ENCODE assay signal across 24 cellular contexts in genomic region chr5:68398146-68398812, GRCh38.
"Had no signal": no experiment of that assay in that cellular context is flagged by ENCODE, and none has a peak within 500 bp of the region (broad histone marks: within the 10 kb centered on the region; RNA-seq: fewer than 3 reads in every experiment).

No MANE protein-coding gene starts in this region.

- H3K27me3 Mint-ChIP-seq: activated naive CD8-positive, alpha-beta T cell had no signal

- H3K4me1 ChIP-seq: adrenal gland, SJSA1 had no signal

- H3K9me3 ChIP-seq: adrenal gland, SJSA1 had no signal

- H3K27ac Mint-ChIP-seq: activated naive CD8-positive, alpha-beta T cell; activated T-helper 2 cell treated with anti-CD3 and anti-CD28 coated beads, Interferon-gamma antibody, Interleukin-2, Interleukin-4, amounts not matched to agents 10 μg/mL and 5 μg/mL and 100 μg/mL, durations not matched to agents 14 hours and 24 hours and 36 hours; T-helper 1 cell treated with Interleukin-12 subunit alpha and Interleukin-12 subunit beta and Interleukin-4 antibody, amounts not matched to agents 30 μg/mL and 1 μg/mL, for 36 hours; WTC11 had no signal

- DNase-seq: activated gamma-delta T cell treated with Interleukin-2 at 50 U/mL for 16 hours, adrenal gland, anterior cingulate cortex, cerebellar nuclear complex, Karpas-422, MM.1S, NCI-H1105, NCI-H1436, NCI-H1694 treated with DMSO at 0.1 percent for 48 hours, NCI-H2029 treated with DMSO at 0.1 percent for 48 hours, NCI-H345, NCI-H510A, NCI-H526 treated with DMSO at 0.1 percent for 48 hours, NCI-H82, PC-3, SHP77, SW 1271 had no signal

- H3K4me3 ChIP-seq: adrenal gland, K562, SJSA1 had no signal

- H3K36me3 ChIP-seq: adrenal gland, SJSA1 had no signal

- H3K4me3 Mint-ChIP-seq: activated naive CD8-positive, alpha-beta T cell; T-helper 1 cell treated with Interleukin-12 subunit alpha and Interleukin-12 subunit beta and Interleukin-4 antibody, amounts not matched to agents 30 μg/mL and 1 μg/mL, for 36 hours; WTC11 had no signal

- H3K27me3 ChIP-seq: adrenal gland, SJSA1 had no signal

- ATAC-seq: K562, PC-3, SK-N-SH treated with all-trans-retinoic acid at 6 μM for 48 hours, WTC11 had no signal

- H3K27ac ChIP-seq: adrenal gland, SJSA1 had no signal
